In the genomic region with DNA sequence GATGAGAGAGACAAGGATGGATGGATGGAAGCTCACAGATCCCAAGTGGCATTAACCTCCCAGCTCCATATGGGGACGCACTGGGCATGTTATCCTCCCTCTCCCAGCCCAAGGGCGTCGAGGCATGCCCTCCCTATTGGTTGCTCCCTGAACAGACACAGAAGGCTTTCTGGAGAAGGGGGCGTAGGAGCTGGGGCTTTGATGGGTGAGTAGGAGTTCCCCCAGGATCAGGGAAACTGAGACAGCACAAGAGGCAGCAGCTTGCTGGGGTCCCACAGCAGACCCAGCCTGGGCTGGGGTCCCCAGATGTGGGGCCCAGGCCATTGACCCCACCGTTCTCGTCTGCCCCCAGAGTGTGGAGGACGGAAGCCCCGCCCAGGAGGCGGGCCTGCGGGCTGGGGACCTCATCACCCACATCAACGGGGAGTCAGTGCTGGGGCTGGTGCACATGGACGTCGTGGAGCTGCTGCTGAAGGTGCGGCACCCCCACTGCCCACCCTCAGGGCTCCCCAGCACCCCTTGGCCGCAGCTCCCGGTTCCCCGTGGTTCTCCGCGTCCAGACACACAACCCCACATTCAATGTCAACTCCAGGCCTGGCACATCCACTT, we compare ENCODE assay signal across 15 cellular contexts. TPM values are rescaled to one million over a fixed set of nuclear protein-coding genes. Genes with fewer than 3 reads are reported as not detected.
A peak's percentile ranks its signal among the peaks of the same experiment; 100 is the strongest.
DNase-seq lines count a peak whose midpoint lies in the region; ATAC-seq and TF ChIP-seq lines count a peak whose summit lies in the region.
"Had no signal": no experiment of that assay in that cellular context is flagged by ENCODE, and none has a peak within 500 bp of the region (broad histone marks: within the 10 kb centered on the region; RNA-seq: fewer than 3 reads in every experiment).

No MANE protein-coding gene starts in this region.

- 98% methylated on average over 9 of the region's 19 CpGs for WGBS in SK-N-SH (ENCODE audit: low lambda C conversion rate)

- ATAC-seq in SK-N-SH treated with all-trans-retinoic acid at 6 μM for 48 hours (no peak), GM18873 (IDR thresholded peaks at IDR 0.05; ENCODE audit: low FRiP score, unreplicated experiment) (no peak), HG03135 (IDR thresholded peaks at IDR 0.05; ENCODE audit: unreplicated experiment) (no peak), HG02870 (IDR thresholded peaks at IDR 0.05; ENCODE audit: unreplicated experiment) (no peak)
- no peak for ATAC-seq in stimulated activated effector memory CD8-positive, alpha-beta T cell treated with anti-CD3 and anti-CD28 coated beads, Interleukin-12 subunit alpha, Interleukin-12 subunit beta, amount 100 ng/mL, for 72 hours
- ATAC-seq: HCT116 had no signal

- H3K9me3 ChIP-seq in SK-N-SH, result no peaks in the 10 kb centered on the region
- no peaks in the 10 kb centered on the region for H3K9me3 ChIP-seq in effector memory CD4-positive, alpha-beta T cell (ENCODE audit: control insufficient read depth, low read length)
- H3K9me3 ChIP-seq: BLaER1, Caco-2 had no signal

- no peaks in the 10 kb centered on the region for H3K27me3 ChIP-seq in SK-N-SH (ENCODE audit: insufficient read depth)
- H3K27me3 ChIP-seq in effector memory CD4-positive, alpha-beta T cell (replicated peaks; ENCODE audit: control insufficient read depth, insufficient read depth, low read length, poor library complexity, severe bottlenecking), result no peaks in the 10 kb centered on the region
- H3K27me3 ChIP-seq: BLaER1 had no signal

- H3K4me3 ChIP-seq in SK-N-SH (ENCODE audit: low read depth in 2 of 2, low read length in 1 of 2), result no peak overlapping the region
- H3K4me3 ChIP-seq in effector memory CD4-positive, alpha-beta T cell (ENCODE audit: insufficient read depth, low read depth, low read length, poor library complexity, severe bottlenecking), result no peak overlapping the region
- H3K4me3 ChIP-seq: BLaER1 had no signal

- TF ChIP-seq EP300 in SK-N-SH (IDR thresholded peaks at IDR 0.05; ENCODE audit: borderline replicate concordance in 1 of 2, low read depth in 1 of 2, low read length in 1 of 2), result no peak

- peaks cover 13% of the 10 kb centered on the region for H3K4me1 Mint-ChIP-seq in stimulated activated effector memory CD8-positive, alpha-beta T cell treated with anti-CD3 and anti-CD28 coated beads, Interleukin-12 subunit alpha, Interleukin-12 subunit beta, amount 100 ng/mL, for 72 hours

- no peak for TF ChIP-seq RAD21 in SK-N-SH (IDR thresholded peaks at IDR 0.05; ENCODE audit: low read length)

- no peak overlapping the region for H3K9ac ChIP-seq in SK-N-SH
- H3K9ac ChIP-seq: BLaER1 had no signal

- H3K4me2 ChIP-seq in SK-N-SH, result no peak overlapping the region
- H3K4me2 ChIP-seq: BLaER1 had no signal

- TF ChIP-seq CTCF in SK-N-SH (IDR thresholded peaks at IDR 0.05), result no peak

- no peak for DNase-seq in SK-N-SH
- no peak for DNase-seq in effector memory CD4-positive, alpha-beta T cell
- DNase-seq in stimulated activated effector memory CD8-positive, alpha-beta T cell treated with anti-CD3 and anti-CD28 coated beads, Interleukin-12 subunit alpha, Interleukin-12 subunit beta, amount 100 ng/mL, for 72 hours (ENCODE audit: low spot score in 2 of 2), result no peak
- DNase-seq: Caco-2; CD8-positive, alpha-beta memory T cell; DND-41; GDM1; IMR-90 had no signal

- no peaks in the 10 kb centered on the region for H3F3A ChIP-seq in SK-N-SH (replicated peaks; ENCODE audit: insufficient read depth)

- H4K20me1 ChIP-seq in SK-N-SH (ENCODE audit: insufficient read depth), result no peaks in the 10 kb centered on the region
- H4K20me1 ChIP-seq: BLaER1 had no signal

- H3K4me3 Mint-ChIP-seq in stimulated activated effector memory CD8-positive, alpha-beta T cell treated with anti-CD3 and anti-CD28 coated beads, Interleukin-12 subunit alpha, Interleukin-12 subunit beta, amount 100 ng/mL, for 72 hours, result no peak overlapping the region
- H3K4me3 Mint-ChIP-seq: CD8-positive, alpha-beta memory T cell had no signal

- H3K9me2 ChIP-seq in SK-N-SH, result no peaks in the 10 kb centered on the region

- no peak overlapping the region for H3K27ac ChIP-seq in SK-N-SH (ENCODE audit: low read depth in 2 of 2, low read length in 1 of 2)
- peak overlapping the region; percentile 6 for H3K27ac ChIP-seq in effector memory CD4-positive, alpha-beta T cell (ENCODE audit: insufficient read depth, low read length, poor library complexity, severe bottlenecking)
- H3K27ac ChIP-seq: 22Rv1, BLaER1 had no signal

- no peaks in the 10 kb centered on the region for H3K4me1 ChIP-seq in SK-N-SH (ENCODE audit: control insufficient read depth in 1 of 2, insufficient read depth in 2 of 2, low read depth in 1 of 2, low read length in 1 of 2)
- H3K4me1 ChIP-seq in effector memory CD4-positive, alpha-beta T cell (ENCODE audit: control insufficient read depth, insufficient read depth, low read length, poor library complexity, severe bottlenecking), result no peaks in the 10 kb centered on the region
- H3K4me1 ChIP-seq: BLaER1, Caco-2 had no signal

- CTCF ChIA-PET in SK-N-SH (lab: Yijun Ruan, JAX), result interaction anchor here (0.9 to 1.0 kb wide), 2 partner anchors 13 to 32 kb away, joined by 3 read pairs; no protein-coding TSS in a partner anchor

- POLR2A ChIA-PET in SK-N-SH (lab: Yijun Ruan, JAX), result no interaction called here

- no peaks in the 10 kb centered on the region for H3K9me3 Mint-ChIP-seq in stimulated activated effector memory CD8-positive, alpha-beta T cell treated with anti-CD3 and anti-CD28 coated beads, Interleukin-12 subunit alpha, Interleukin-12 subunit beta, amount 100 ng/mL, for 72 hours
- H3K9me3 Mint-ChIP-seq: CD8-positive, alpha-beta memory T cell had no signal

- peaks cover 85% of the 10 kb centered on the region for H3K36me3 Mint-ChIP-seq in stimulated activated effector memory CD8-positive, alpha-beta T cell treated with anti-CD3 and anti-CD28 coated beads, Interleukin-12 subunit alpha, Interleukin-12 subunit beta, amount 100 ng/mL, for 72 hours

- peak overlapping the region; percentile 82 for H3K27ac Mint-ChIP-seq in stimulated activated effector memory CD8-positive, alpha-beta T cell treated with anti-CD3 and anti-CD28 coated beads, Interleukin-12 subunit alpha, Interleukin-12 subunit beta, amount 100 ng/mL, for 72 hours

- H3K36me3 ChIP-seq in SK-N-SH (replicated peaks in 1 of 2; ENCODE audit: control insufficient read depth in 1 of 2, insufficient read depth in 2 of 2, low read length in 1 of 2), result peaks cover 9 to 26% of the 10 kb centered on the region in 2 experiments
- peaks cover 64% of the 10 kb centered on the region for H3K36me3 ChIP-seq in effector memory CD4-positive, alpha-beta T cell (ENCODE audit: control insufficient read depth, insufficient read depth, low read length)

- no peak overlapping the region for H2AFZ ChIP-seq in SK-N-SH (ENCODE audit: low read depth)

- H3K79me2 ChIP-seq in SK-N-SH (ENCODE audit: insufficient read depth), result no peaks in the 10 kb centered on the region

TF ChIP-seq in SK-N-SH treated with all-trans-retinoic acid at 6 μM for 48 hours, 23 proteins besides CTCF, POLR2A, EP300 and RAD21 (continues in another document):
- TF ChIP-seq ZNF8 (CRISPR knock-in tag; IDR thresholded peaks at IDR 0.05), result no peak
- no peak for TF ChIP-seq CREB5 (CRISPR knock-in tag; IDR thresholded peaks at IDR 0.05; ENCODE audit: low read depth)
- no peak for TF ChIP-seq ARNTL (CRISPR knock-in tag; IDR thresholded peaks at IDR 0.05; ENCODE audit: borderline replicate concordance, low read depth)
- TF ChIP-seq BACH2 (CRISPR knock-in tag; IDR thresholded peaks at IDR 0.05; ENCODE audit: borderline replicate concordance), result no peak
- TF ChIP-seq ZNF70 (CRISPR knock-in tag; IDR thresholded peaks at IDR 0.05), result no peak

TF ChIP-seq in SK-N-SH, 30 proteins besides CTCF, POLR2A, EP300 and RAD21 (continues in another document):
- no peak for TF ChIP-seq GATA2 (CRISPR knock-in tag; IDR thresholded peaks at IDR 0.05)
- TF ChIP-seq MEF2A (IDR thresholded peaks at IDR 0.05; ENCODE audit: borderline replicate concordance, low read depth), result no peak
- no peak for TF ChIP-seq FOXJ3 (CRISPR knock-in tag; IDR thresholded peaks at IDR 0.05)
- no peak for TF ChIP-seq SIN3A (IDR thresholded peaks at IDR 0.05; ENCODE audit: borderline replicate concordance, low read depth, low read length)
- no peak for TF ChIP-seq TAF1 (IDR thresholded peaks at IDR 0.05; ENCODE audit: borderline replicate concordance, low read depth, low read length)

RNA-seq across cellular contexts. Expression of gene PIK3R2, which starts 7.5 kb away (rescaled TPM):
- 27.5 and 36.6 TPM in 2 replicates for polyA plus RNA-seq in SK-N-SH (2012; rRNA removed)
- 17.4 and 30.3 TPM in 2 replicates for polyA plus RNA-seq in SK-N-SH (2012; cell fraction: cytosol; rRNA removed)
- polyA plus RNA-seq in SK-N-SH (2012; cell fraction: nucleus; rRNA removed), result 52.1 and 53.0 TPM in 2 replicates

RNA-seq across cellular contexts. Expression of gene IFI30, which starts 28.1 kb away (rescaled TPM):
- 10.7 and 11.6 TPM in 2 replicates for polyA plus RNA-seq in SK-N-SH (2012; rRNA removed)
- polyA plus RNA-seq in SK-N-SH (2012; cell fraction: cytosol; rRNA removed), result 4.4 and 6.7 TPM in 2 replicates
- 4.5 and 5.5 TPM in 2 replicates for polyA plus RNA-seq in SK-N-SH (2012; cell fraction: nucleus; rRNA removed)

RNA-seq across cellular contexts. Expression of gene MPV17L2, which starts 47.5 kb away (rescaled TPM):
- 17.5 and 20.6 TPM in 2 replicates for polyA plus RNA-seq in SK-N-SH (2012; rRNA removed)
- polyA plus RNA-seq in SK-N-SH (2012; cell fraction: cytosol; rRNA removed), result 9.7 and 13.5 TPM in 2 replicates
- polyA plus RNA-seq in SK-N-SH (2012; cell fraction: nucleus; rRNA removed), result 8.2 and 8.6 TPM in 2 replicates

RNA-seq across cellular contexts. Expression of gene MAST3, which starts 47.9 kb away (rescaled TPM):
- polyA plus RNA-seq in SK-N-SH (2012; rRNA removed), result 3.1 and 4.5 TPM in 2 replicates
- polyA plus RNA-seq in SK-N-SH (2012; cell fraction: cytosol; rRNA removed), result 1.9 and 3.1 TPM in 2 replicates
- polyA plus RNA-seq in SK-N-SH (2012; cell fraction: nucleus; rRNA removed), result 12.8 and 17.8 TPM in 2 replicates

RNA-seq across cellular contexts. Expression of gene RAB3A, which starts 58.3 kb away (rescaled TPM):
- 9.1 and 9.7 TPM in 2 replicates for polyA plus RNA-seq in SK-N-SH (2012; rRNA removed)
- polyA plus RNA-seq in SK-N-SH (2012; cell fraction: cytosol; rRNA removed), result 7.7 and 10.0 TPM in 2 replicates
- 13.1 and 19.6 TPM in 2 replicates for polyA plus RNA-seq in SK-N-SH (2012; cell fraction: nucleus; rRNA removed)
